Comparison of ENCODE assay signal across 15 cellular contexts in the genomic region with DNA sequence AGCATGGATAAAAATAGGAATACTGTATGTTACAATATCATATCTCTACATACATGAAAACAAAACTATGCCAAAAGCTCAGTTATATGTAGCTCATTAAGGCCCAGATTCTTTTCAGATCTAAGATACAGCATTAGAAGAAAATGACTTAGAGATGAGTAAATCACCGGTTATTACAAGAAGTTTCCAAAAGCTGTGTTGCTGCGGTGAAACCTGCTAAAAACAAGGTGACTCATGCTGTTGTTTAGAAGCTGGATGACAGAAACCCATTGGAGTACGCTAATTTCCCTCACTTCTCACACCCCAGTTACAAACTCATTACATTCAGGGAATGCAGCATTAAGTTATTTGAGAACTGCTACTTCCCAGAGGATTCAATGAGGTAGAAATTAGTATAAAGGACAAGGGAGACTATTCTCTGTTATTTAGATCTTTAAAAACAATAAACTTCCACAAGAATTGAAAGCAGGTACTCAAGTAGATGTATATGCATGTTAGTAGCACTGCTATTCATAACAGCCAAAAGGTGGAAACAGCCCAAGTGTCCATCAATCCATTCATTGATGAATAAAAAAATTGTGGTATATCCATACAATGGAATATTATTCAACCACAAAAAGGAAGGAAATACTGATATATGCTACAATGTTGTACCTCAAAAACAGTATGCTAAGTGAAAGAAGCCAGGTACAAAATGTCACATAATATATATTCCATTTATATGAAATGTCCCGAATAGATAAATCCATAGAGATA. TPM values are rescaled to one million over a fixed set of nuclear protein-coding genes. Genes with fewer than 3 reads are reported as not detected.
DNase-seq lines count a peak whose midpoint lies in the region; ATAC-seq and TF ChIP-seq lines count a peak whose summit lies in the region.
"Had no signal": no experiment of that assay in that cellular context is flagged by ENCODE, and none has a peak within 500 bp of the region (broad histone marks: within the 10 kb centered on the region; RNA-seq: fewer than 3 reads in every experiment).

No MANE protein-coding gene starts in this region.

- no peak overlapping the region for H4K91ac ChIP-seq in trophoblast cell (ENCODE audit: low read depth, low read length)

- no peaks in the 10 kb centered on the region for H3K27me3 Mint-ChIP-seq in natural killer cell treated with Interleukin-12 subunit alpha and Interleukin-12 subunit beta and Interleukin-15 and Interleukin-18, amount 100 ng/mL, for 72 hours
- peaks cover 0 to 3% of the 10 kb centered on the region in 2 donors for H3K27me3 Mint-ChIP-seq in natural killer cell (ENCODE audit: low read depth in 2 of 2)
- H3K27me3 Mint-ChIP-seq: CD4-positive, CD25-positive, alpha-beta regulatory T cell had no signal

- H3K4me1 ChIP-seq in mammary epithelial cell (ENCODE audit: insufficient read depth, low read length) (peaks cover 21% of the 10 kb centered on the region), trophoblast cell (ENCODE audit: control insufficient read depth in 1 of 2, insufficient read depth in 2 of 2, low read length in 2 of 2) (no peaks in the 10 kb centered on the region)

- no peak overlapping the region for H2BK5ac ChIP-seq in trophoblast cell (ENCODE audit: low read depth, low read length, poor library complexity)

- no peak overlapping the region for H2AK5ac ChIP-seq in trophoblast cell (ENCODE audit: low read length)

- dilution Hi-C loops in mammary epithelial cell (cut with HindIII; ENCODE audit: low sequenced_read_pairs), result no loop called here

- H3K9ac ChIP-seq in mammary epithelial cell (ENCODE audit: insufficient read depth, low read length), result no peak overlapping the region
- H3K9ac ChIP-seq in trophoblast cell (ENCODE audit: low read length), result no peak overlapping the region

- no peak overlapping the region for H3K4ac ChIP-seq in trophoblast cell (ENCODE audit: low read depth, low read length)

- no peak overlapping the region for H2BK12ac ChIP-seq in trophoblast cell (ENCODE audit: low read length)

- peaks cover 34 to 54% of the 10 kb centered on the region in 2 donors for H3K4me1 Mint-ChIP-seq in natural killer cell treated with Interleukin-12 subunit alpha and Interleukin-12 subunit beta and Interleukin-15 and Interleukin-18, amount 100 ng/mL, for 72 hours (ENCODE audit: low read depth in 2 of 2)
- H3K4me1 Mint-ChIP-seq in natural killer cell, result peaks cover 5 to 7% of the 10 kb centered on the region in 2 donors

- H3K14ac ChIP-seq in trophoblast cell (ENCODE audit: low read length), result no peak overlapping the region

- no peak overlapping the region for H3K18ac ChIP-seq in trophoblast cell (ENCODE audit: low read length)

- H4K8ac ChIP-seq in trophoblast cell (ENCODE audit: low read depth, low read length), result no peak overlapping the region

- H3K4me3 ChIP-seq in MG63, result no peak overlapping the region
- no peak overlapping the region for H3K4me3 ChIP-seq in mammary epithelial cell (replicated peaks in 1 of 3; ENCODE audit: insufficient read depth in 1 of 3, low read depth in 2 of 3, low read length in 3 of 3)
- H3K4me3 ChIP-seq in trophoblast cell (ENCODE audit: low read depth, low read length), result no peak overlapping the region
- H3K4me3 ChIP-seq: colonic mucosa had no signal

- intact Hi-C loops in natural killer cell (cut with micrococcal nuclease) (no loop called here), mammary epithelial cell (cut with micrococcal nuclease) (no loop called here)

- peaks cover 5% of the 10 kb centered on the region for H3K9me3 Mint-ChIP-seq in natural killer cell treated with Interleukin-12 subunit alpha and Interleukin-12 subunit beta and Interleukin-15 and Interleukin-18, amount 100 ng/mL, for 72 hours
- no peaks in the 10 kb centered on the region for H3K9me3 Mint-ChIP-seq in natural killer cell

- no TSS peak for BruUV-seq in mammary epithelial cell (replicated peaks; lab: Mats Ljungman, UMichigan)

- H3K9me3 ChIP-seq in MG63 (peaks cover 11% of the 10 kb centered on the region), mammary epithelial cell (replicated peaks; ENCODE audit: insufficient read depth, low read length) (no peaks in the 10 kb centered on the region), trophoblast cell (ENCODE audit: insufficient read depth, low read depth, low read length) (peaks cover 2% of the 10 kb centered on the region)
- H3K9me3 ChIP-seq: colonic mucosa had no signal

- peak overlapping the region; percentile 66 for H3K4me3 Mint-ChIP-seq in natural killer cell treated with Interleukin-12 subunit alpha and Interleukin-12 subunit beta and Interleukin-15 and Interleukin-18, amount 100 ng/mL, for 72 hours
- no peak overlapping the region for H3K4me3 Mint-ChIP-seq in natural killer cell
- H3K4me3 Mint-ChIP-seq: CD4-positive, CD25-positive, alpha-beta regulatory T cell had no signal

- no peak for DNase-seq in natural killer cell treated with Interleukin-12 subunit alpha and Interleukin-12 subunit beta and Interleukin-15 and Interleukin-18, amount 100 ng/mL, for 72 hours (ENCODE audit: low spot score)
- no peak for DNase-seq in natural killer cell
- peak; percentile 47 for DNase-seq in MG63
- DNase-seq in mammary epithelial cell, result peak; percentile 77
- peak; percentile 18 to 51 for DNase-seq in trophoblast cell
- no peak for DNase-seq in NCI-H1436 (lab: John Stamatoyannopoulos, UW)
- DNase-seq: activated effector memory CD4-positive, alpha-beta T cell treated with Interleukin-2 at 50 U/mL for 16 hours; colonic mucosa; head of caudate nucleus; MV-4-11; NCI-H446 treated with DMSO at 0.1 percent for 48 hours; nucleus accumbens had no signal

- peak; percentile 70 to 76 for ATAC-seq in natural killer cell treated with Interleukin-12 subunit alpha and Interleukin-12 subunit beta and Interleukin-15 and Interleukin-18, amount 100 ng/mL, for 72 hours
- ATAC-seq in natural killer cell (no peak), HG02571 (IDR thresholded peaks at IDR 0.05; ENCODE audit: unreplicated experiment) (no peak), HG02981 (IDR thresholded peaks at IDR 0.05; ENCODE audit: unreplicated experiment) (no peak)

- H4K20me1 ChIP-seq in mammary epithelial cell (ENCODE audit: insufficient read depth, low read length), result no peaks in the 10 kb centered on the region

- TF ChIP-seq CTCF in natural killer cell (IDR thresholded peaks at IDR 0.05), result no peak
- no peak for TF ChIP-seq CTCF in mammary epithelial cell (conservative IDR thresholded peaks at IDR 0.05 in 1 of 2, IDR thresholded peaks at IDR 0.05 in 1 of 2; ENCODE audit: extremely low read depth in 1 of 2, insufficient read depth in 1 of 2, low read depth in 1 of 2, low read length in 2 of 2)

- no peak overlapping the region for H3K23ac ChIP-seq in trophoblast cell (ENCODE audit: low read length)

- no peak overlapping the region for H2BK120ac ChIP-seq in trophoblast cell (ENCODE audit: insufficient read depth, low read length, poor library complexity)

- 88% methylated on average over 4 of the region's 4 CpGs for WGBS in mammary epithelial cell (ENCODE audit: low coverage, missing lambda C conversion rate)
- WGBS in trophoblast cell (ENCODE audit: extremely low coverage, insufficient coverage, insufficient read length), result no CpG with 5 or more reads among the region's 4 CpGs

- H3K4me2 ChIP-seq in mammary epithelial cell (ENCODE audit: insufficient read depth, low read depth, low read length), result no peak overlapping the region
- H3K4me2 ChIP-seq in trophoblast cell (ENCODE audit: low read length), result no peak overlapping the region

- H3K27ac Mint-ChIP-seq in natural killer cell treated with Interleukin-12 subunit alpha and Interleukin-12 subunit beta and Interleukin-15 and Interleukin-18, amount 100 ng/mL, for 72 hours, result peak overlapping the region; percentile 89 to 93
- no peak overlapping the region for H3K27ac Mint-ChIP-seq in natural killer cell
- H3K27ac Mint-ChIP-seq: CD4-positive, CD25-positive, alpha-beta regulatory T cell had no signal

- H3K36me3 Mint-ChIP-seq in natural killer cell treated with Interleukin-12 subunit alpha and Interleukin-12 subunit beta and Interleukin-15 and Interleukin-18, amount 100 ng/mL, for 72 hours, result peaks cover 10% of the 10 kb centered on the region
- peaks cover 8% of the 10 kb centered on the region for H3K36me3 Mint-ChIP-seq in natural killer cell

- H3K79me2 ChIP-seq in mammary epithelial cell (ENCODE audit: insufficient read depth, low read length), result no peaks in the 10 kb centered on the region
- H3K79me2 ChIP-seq in trophoblast cell (ENCODE audit: control insufficient read depth, insufficient read depth, low read length, poor library complexity), result no peaks in the 10 kb centered on the region

- H4K12ac ChIP-seq in trophoblast cell (ENCODE audit: low read depth, low read length), result no peak overlapping the region

- CTCF ChIA-PET in mammary epithelial cell (lab: Charles Lee; ENCODE audit: low non-redundant PET), result no interaction called here

- H2AFZ ChIP-seq in mammary epithelial cell (ENCODE audit: low read depth, low read length) (no peak overlapping the region), trophoblast cell (ENCODE audit: insufficient read depth, low read length, poor library complexity) (no peak overlapping the region)

- H3K36me3 ChIP-seq in MG63, result peaks cover 7% of the 10 kb centered on the region; the same call in 1 of the 2 replicates
- H3K36me3 ChIP-seq in mammary epithelial cell (ENCODE audit: insufficient read depth, low read length), result no peaks in the 10 kb centered on the region
- no peaks in the 10 kb centered on the region for H3K36me3 ChIP-seq in trophoblast cell (ENCODE audit: control insufficient read depth in 1 of 2, insufficient read depth in 2 of 2, low read length in 2 of 2)
- H3K36me3 ChIP-seq: colonic mucosa had no signal

- H3K79me1 ChIP-seq in trophoblast cell (ENCODE audit: low read length), result no peaks in the 10 kb centered on the region

- H3K27me3 ChIP-seq in MG63, result no peaks in the 10 kb centered on the region
- H3K27me3 ChIP-seq in mammary epithelial cell (ENCODE audit: insufficient read depth, low read length), result no peaks in the 10 kb centered on the region
- no peaks in the 10 kb centered on the region for H3K27me3 ChIP-seq in trophoblast cell (ENCODE audit: insufficient read depth, low read length)
- H3K27me3 ChIP-seq: colonic mucosa had no signal

- no peak overlapping the region for H3K27ac ChIP-seq in mammary epithelial cell (ENCODE audit: insufficient read depth, low read depth, low read length)
- H3K27ac ChIP-seq in trophoblast cell (ENCODE audit: low read depth, low read length), result no peak overlapping the region
- H3K27ac ChIP-seq: colonic mucosa had no signal

- in situ Hi-C loops in mammary epithelial cell (cut with MboI; ENCODE audit: low sequenced_read_pairs in 2 of 2), result no loop called here

RNA-seq across cellular contexts. Expression of gene RBKS, which starts 32.6 kb away (rescaled TPM):
- 1 to 10 TPM; 3.1 to 4.5 TPM for total RNA-seq in natural killer cell treated with Interleukin-12 subunit alpha and Interleukin-12 subunit beta and Interleukin-15 and Interleukin-18, amount 100 ng/mL, for 72 hours
- 10 to 100 TPM; 11.5 to 20.9 (median 12.8) TPM for total RNA-seq in natural killer cell
- total RNA-seq in MG63 (2014; rRNA removed; shearing (Covaris generic); ENCODE audit: low replicate concordance), result 4.6 and 8.3 TPM in 2 replicates
- total RNA-seq in mammary epithelial cell, result 1 to 10 TPM; 1.1 to 3.8 TPM
- 1.9 TPM for polyA plus RNA-seq in mammary epithelial cell
- polyA minus RNA-seq in mammary epithelial cell, result not detected
- 1.6 TPM in 2 replicates for polyA plus RNA-seq in trophoblast cell (2013)

RNA-seq across cellular contexts. Expression of gene BABAM2, which starts 32.9 kb away (rescaled TPM):
- 10 to 100 TPM; 53.8 to 66.6 TPM for total RNA-seq in natural killer cell treated with Interleukin-12 subunit alpha and Interleukin-12 subunit beta and Interleukin-15 and Interleukin-18, amount 100 ng/mL, for 72 hours
- total RNA-seq in natural killer cell, result 10 to 100 TPM; 54.6 to 66.1 (median 59.5) TPM
- total RNA-seq in MG63 (2014; rRNA removed; shearing (Covaris generic); ENCODE audit: low replicate concordance), result 28.0 and 33.1 TPM in 2 replicates
- 10 to 100 TPM; 27.9 to 35.0 TPM for total RNA-seq in mammary epithelial cell
- 21.8 TPM for polyA plus RNA-seq in mammary epithelial cell
- polyA minus RNA-seq in mammary epithelial cell, result 31.3 TPM
- 27.7 and 29.7 TPM in 2 replicates for polyA plus RNA-seq in trophoblast cell (2013)

Comparison
In these comparisons a context has a peak if more than half of its experiments do, and no peak if none do; other contexts are left out.
1. ATAC-seq: peak in natural killer cell treated with Interleukin-12 subunit alpha and Interleukin-12 subunit beta and Interleukin-15 and Interleukin-18, amount 100 ng/mL, for 72 hours (2 of 2); none in natural killer cell (0 of 3), HG02571 (single experiment) and HG02981 (single experiment).
2. H3K27ac Mint-ChIP-seq: peak in natural killer cell treated with Interleukin-12 subunit alpha and Interleukin-12 subunit beta and Interleukin-15 and Interleukin-18, amount 100 ng/mL, for 72 hours (2 of 2); none in natural killer cell (0 of 2).
3. DNase-seq: peak in MG63 (single experiment), mammary epithelial cell (single experiment) and trophoblast cell (2 of 2); none in natural killer cell treated with Interleukin-12 subunit alpha and Interleukin-12 subunit beta and Interleukin-15 and Interleukin-18, amount 100 ng/mL, for 72 hours (single experiment), natural killer cell (single experiment) and NCI-H1436 (single experiment).